In the genomic region with DNA sequence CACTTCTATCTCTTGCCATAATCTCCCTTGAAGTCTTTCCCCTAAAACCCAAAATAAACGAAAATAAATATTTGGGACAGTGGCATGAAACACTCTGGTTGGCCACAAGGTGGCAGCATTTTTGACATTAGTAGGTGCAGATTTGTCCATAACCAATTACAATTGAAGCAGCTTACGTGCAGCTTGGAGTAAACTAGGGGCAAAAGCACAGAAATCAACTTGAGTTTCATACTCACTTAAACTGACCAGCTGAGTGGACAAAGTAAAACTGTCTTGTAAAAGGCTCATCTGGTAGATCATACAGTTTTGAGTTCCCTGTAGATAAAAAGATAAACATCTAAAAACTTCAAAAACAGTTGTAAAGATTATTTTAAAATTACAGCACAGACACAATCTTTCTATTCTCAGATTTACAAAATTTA, we compare ENCODE assay signal across 9 cellular contexts.
A peak's percentile ranks its signal among the peaks of the same experiment; 100 is the strongest.
DNase-seq lines count a peak whose midpoint lies in the region; ATAC-seq and TF ChIP-seq lines count a peak whose summit lies in the region.
"Had no signal": no experiment of that assay in that cellular context is flagged by ENCODE, and none has a peak within 500 bp of the region (broad histone marks: within the 10 kb centered on the region; RNA-seq: fewer than 3 reads in every experiment).

No MANE protein-coding gene starts in this region.

- H3K9ac ChIP-seq in MM.1S (ENCODE audit: low read length) = no peak overlapping the region
- no peak overlapping the region for H3K9ac ChIP-seq in SK-N-MC (ENCODE audit: insufficient read length)
- H3K9ac ChIP-seq: BLaER1 had no signal

- no peak overlapping the region for H3K4me2 ChIP-seq in MM.1S (ENCODE audit: low read depth, low read length)
- H3K4me2 ChIP-seq: BLaER1 had no signal

- no peaks in the 10 kb centered on the region for H3K4me1 ChIP-seq in MM.1S (ENCODE audit: low read length)
- H3K4me1 ChIP-seq: BLaER1 had no signal

- no peak overlapping the region for H3K4me3 ChIP-seq in MM.1S (ENCODE audit: low read length)
- H3K4me3 ChIP-seq in SK-N-MC = no peak overlapping the region
- H3K4me3 ChIP-seq in astrocyte of the spinal cord (ENCODE audit: low read depth, low read length) = no peak overlapping the region
- H3K4me3 ChIP-seq: BLaER1 had no signal

- H3K27ac ChIP-seq in MM.1S (ENCODE audit: low read length) = no peak overlapping the region
- H3K27ac ChIP-seq in SK-N-MC = no peak overlapping the region
- H3K27ac ChIP-seq: BLaER1 had no signal

- H3K9me2 ChIP-seq in MM.1S (replicated peaks; ENCODE audit: insufficient read depth, low read length) = no peaks in the 10 kb centered on the region

- peak; percentile 80 for TF ChIP-seq CTCF in MM.1S (IDR thresholded peaks at IDR 0.05; ENCODE audit: low read length)
- TF ChIP-seq CTCF in astrocyte of the spinal cord (IDR thresholded peaks at IDR 0.05; ENCODE audit: low read depth, low read length) = peak; percentile 76

- DNase-seq in NCI-H2081 (lab: John Stamatoyannopoulos, UW) = peak; percentile 38 to 60
- no peak for DNase-seq in NCI-H2081 treated with DMSO at 0.1 percent for 48 hours (lab: John Stamatoyannopoulos, UW)
- DNase-seq in MM.1S = peak; percentile 52
- peak; percentile 39 for DNase-seq in SK-N-MC (ENCODE audit: low read depth, low spot score)
- DNase-seq in astrocyte of the spinal cord (ENCODE audit: low read depth, low spot score) = peak; percentile 71
- peak; percentile 68 for DNase-seq in iPS-NIHi7 (ENCODE audit: extremely low spot score)
- DNase-seq in stimulated activated CD4-positive, alpha-beta T cell treated with anti-CD3 and anti-CD28 coated beads, Interleukin-2, amount 100 ng/mL, for 4 hours (ENCODE audit: low read depth) = peak; percentile 26

- in situ Hi-C loops in astrocyte of the spinal cord (cut with HindIII; ENCODE audit: low sequenced_read_pairs) = no loop called here

- H3K79me2 ChIP-seq in MM.1S (ENCODE audit: low read length) = no peaks in the 10 kb centered on the region

- no peak for ATAC-seq in HG02970 (IDR thresholded peaks at IDR 0.05; ENCODE audit: low FRiP score, unreplicated experiment)

- H3K9me3 ChIP-seq in MM.1S (replicated peaks; ENCODE audit: insufficient read depth, low read length) = no peaks in the 10 kb centered on the region
- no peaks in the 10 kb centered on the region for H3K9me3 ChIP-seq in SK-N-MC (ENCODE audit: low read depth, low read length)
- H3K9me3 ChIP-seq: BLaER1 had no signal

- no peaks in the 10 kb centered on the region for H4K20me1 ChIP-seq in MM.1S (ENCODE audit: insufficient read depth, low read length)

- no peaks in the 10 kb centered on the region for H3F3A ChIP-seq in MM.1S (ENCODE audit: insufficient read depth, low read length)

- H2AFZ ChIP-seq in MM.1S (ENCODE audit: low read length) = no peak overlapping the region

- H3K27me3 ChIP-seq in MM.1S (replicated peaks; ENCODE audit: insufficient read depth, low read length) = no peaks in the 10 kb centered on the region
- H3K27me3 ChIP-seq: BLaER1 had no signal

- no peaks in the 10 kb centered on the region; the same call in 1 of the 2 replicates for H3K36me3 ChIP-seq in MM.1S (replicated peaks; ENCODE audit: insufficient read depth, low read length)
- peaks cover 59% of the 10 kb centered on the region for H3K36me3 ChIP-seq in SK-N-MC (ENCODE audit: insufficient read depth, low read length)
